ENCODE assay signal across 1 cellular context in genomic region chr3:134342269-134342668, GRCh38.
TF ChIP-seq lines count a peak whose summit lies in the region.

No MANE protein-coding gene starts in this region.

TF ChIP-seq in GM12878, 131 proteins besides CTCF, POLR2A, EP300 and RAD21 (continued from another document):
- TF ChIP-seq MAX (IDR thresholded peaks at IDR 0.05; ENCODE audit: low read depth, low read length) (no peak), SMC3 (IDR thresholded peaks at IDR 0.05; ENCODE audit: borderline replicate concordance, low read length) (no peak), RELA (IDR thresholded peaks at IDR 0.05; ENCODE audit: borderline replicate concordance, partially characterized antibody) (no peak), JUNB (IDR thresholded peaks at IDR 0.05) (no peak), YY1 (IDR thresholded peaks at IDR 0.05; ENCODE audit: low read depth, low read length) (no peak), NR2C2 (IDR thresholded peaks at IDR 0.05; ENCODE audit: borderline replicate concordance, control insufficient read depth, insufficient read length, low read depth) (no peak), IRF3 (IDR thresholded peaks at IDR 0.05) (no peak), KLF5 (IDR thresholded peaks at IDR 0.05; ENCODE audit: partially characterized antibody) (no peak), MEF2B (IDR thresholded peaks at IDR 0.05; ENCODE audit: partially characterized antibody, poor library complexity, severe bottlenecking) (no peak), CBX3 (IDR thresholded peaks at IDR 0.05; ENCODE audit: borderline replicate concordance, low read depth) (no peak)
